ENCODE assay signal across 26 cellular contexts in genomic region chr18:45496746-45497145, GRCh38.
"Had no signal": no experiment of that assay in that cellular context is flagged by ENCODE, and none has a peak within 500 bp of the region (broad histone marks: within the 10 kb centered on the region; RNA-seq: fewer than 3 reads in every experiment).

No MANE protein-coding gene starts in this region.

- H3K4me3 ChIP-seq: stomach, suprapubic skin, testis, thoracic aorta, thyroid gland, tibial artery, tibial nerve, transverse colon, upper lobe of left lung, upper lobe of right lung, uterus, vagina had no signal

- H3K27ac ChIP-seq: stomach, suprapubic skin, testis, thoracic aorta, thyroid gland, tibial artery, tibial nerve, transverse colon, upper lobe of left lung, upper lobe of right lung, uterus, vagina had no signal

- FAIRE-seq: urothelium cell line had no signal

- H3K27me3 ChIP-seq: stomach, suprapubic skin, testis, thyroid gland, tibial artery, tibial nerve, transverse colon, upper lobe of left lung, upper lobe of right lung, uterus, vagina had no signal

- H3K4me1 ChIP-seq: stomach, suprapubic skin, testis, thyroid gland, tibial nerve, transverse colon, upper lobe of left lung, upper lobe of right lung, uterus, vagina had no signal

- ATAC-seq: stimulated activated effector memory CD8-positive, alpha-beta T cell treated with anti-CD3 and anti-CD28 coated beads, Interleukin-12 subunit alpha, Interleukin-12 subunit beta, amount 100 ng/mL, for 72 hours; stimulated activated memory B cell treated with anti-CD40 and anti-IgM and Interleukin-4, amounts not matched to agents 10 μg/mL and 1 μg/mL and 100 μg/mL, for 72 hours; stimulated activated naive B cell treated with anti-CD40 and anti-IgM and Interleukin-4, amounts not matched to agents 10 μg/mL and 1 μg/mL and 100 μg/mL, for 72 hours; stimulated activated naive CD8-positive, alpha-beta T cell treated with anti-CD3 and anti-CD28 coated beads, Interleukin-15, amount 100 ng/mL, for 72 hours; stimulated activated naive CD8-positive, alpha-beta T cell treated with anti-CD3 and anti-CD28 coated beads, Interleukin-15, Interleukin-2, amounts not matched to agents 100 U/mL and 50 U/mL, for 24 hours; upper lobe of right lung had no signal

- H3K36me3 ChIP-seq: stomach, suprapubic skin, thoracic aorta, thyroid gland, tibial artery, tibial nerve, transverse colon, upper lobe of left lung, upper lobe of right lung, uterus, vagina had no signal

- DNase-seq: stimulated activated CD4-positive, alpha-beta T cell treated with anti-CD3 and anti-CD28 coated beads, Interleukin-2, amount 100 ng/mL, for 48 hours; stimulated activated CD4-positive, alpha-beta T cell treated with anti-CD3 and anti-CD28 coated beads, Interleukin-4, amount 100 ng/mL, for 1 hour; stimulated activated CD4-positive, alpha-beta T cell treated with anti-CD3 and anti-CD28 coated beads, Interleukin-4, amount 100 ng/mL, for 24 hours; stimulated activated CD4-positive, alpha-beta T cell treated with anti-CD3 and anti-CD28 coated beads, Interleukin-4, amount 100 ng/mL, for 4 hours; stimulated activated CD8-positive, alpha-beta memory T cell treated with anti-CD3 and anti-CD28 coated beads, Interleukin-4, amount 100 ng/mL, for 48 hours; stimulated activated naive B cell treated with anti-CD40 and anti-IgM and Interleukin-4, amounts not matched to agents 10 μg/mL and 1 μg/mL and 100 μg/mL, for 72 hours; stimulated activated naive CD4-positive, alpha-beta T cell; stimulated activated naive CD4-positive, alpha-beta T cell treated with Interleukin-2 at 50 U/mL for 16 hours; stimulated activated naive CD8-positive, alpha-beta T cell treated with anti-CD3 and anti-CD28 coated beads, Interleukin-15, amount 100 ng/mL, for 72 hours; stimulated activated naive CD8-positive, alpha-beta T cell treated with anti-CD3 and anti-CD28 coated beads, Interleukin-15, Interleukin-2, amounts not matched to agents 100 U/mL and 50 U/mL, for 24 hours; stomach; substantia nigra; testis; thyroid gland; tibial artery; transverse colon; upper lobe of left lung; upper lobe of right lung; uterus had no signal

- H3K9me3 ChIP-seq: stomach, suprapubic skin, testis, thoracic aorta, thyroid gland, tibial artery, tibial nerve, transverse colon, upper lobe of left lung, upper lobe of right lung, uterus, vagina had no signal
